ENCODE assay signal across 8 cellular contexts in genomic region chr9:15211160-15211993, GRCh38.
A peak's percentile ranks its signal among the peaks of the same experiment; 100 is the strongest.
DNase-seq lines count a peak whose midpoint lies in the region; ATAC-seq and TF ChIP-seq lines count a peak whose summit lies in the region.

No MANE protein-coding gene starts in this region.

- TF ChIP-seq CTCF in natural killer cell (IDR thresholded peaks at IDR 0.05): peak; percentile 91

- no peaks in the 10 kb centered on the region for H3K27me3 Mint-ChIP-seq in activated CD8-positive, alpha-beta memory T cell treated with anti-CD3 and anti-CD28 coated beads, Interleukin-2, amount 10 ng/mL, durations not matched to agents 7 days and 5 days
- no peaks in the 10 kb centered on the region for H3K27me3 Mint-ChIP-seq in natural killer cell (ENCODE audit: low read depth in 2 of 2)

- CTCF ChIA-PET in activated CD8-positive, alpha-beta memory T cell treated with anti-CD3 and anti-CD28 coated beads, Interleukin-2, amount 10 ng/mL, durations not matched to agents 7 days and 5 days (lab: Charles Lee): interaction anchor here (0.7 to 2.3 kb wide), 15 partner anchors 10 to 430 kb away, joined by 3 to 6 read pairs (median 4); partner anchors contain the start of gene CCDC171

- intact Hi-C loops in natural killer cell (cut with micrococcal nuclease): loop anchor here (1.0 to 5.0 kb wide), 4 partner anchors 146 to 395 kb away; no protein-coding TSS in a partner anchor

- no peak overlapping the region for H3K27ac Mint-ChIP-seq in activated CD8-positive, alpha-beta memory T cell treated with anti-CD3 and anti-CD28 coated beads, Interleukin-2, amount 10 ng/mL, durations not matched to agents 7 days and 5 days
- no peak overlapping the region for H3K27ac Mint-ChIP-seq in natural killer cell

- DNase-seq in AML-193 (lab: John Stamatoyannopoulos, UW) (peak; percentile 23 to 61), NCI-H774 (lab: John Stamatoyannopoulos, UW) (peak; percentile 58), natural killer cell (peak; percentile 23), stromal cell of bone marrow (ENCODE audit: low read depth) (peak; percentile 45)
- DNase-seq in activated CD8-positive, alpha-beta memory T cell treated with anti-CD3 and anti-CD28 coated beads, Interleukin-2, amount 10 ng/mL, durations not matched to agents 7 days and 5 days: peak; percentile 63

- peaks cover 4% of the 10 kb centered on the region for H3K4me1 Mint-ChIP-seq in activated CD8-positive, alpha-beta memory T cell treated with anti-CD3 and anti-CD28 coated beads, Interleukin-2, amount 10 ng/mL, durations not matched to agents 7 days and 5 days
- H3K4me1 Mint-ChIP-seq in natural killer cell: peaks cover 9 to 22% of the 10 kb centered on the region in 2 donors

- H3K9me3 Mint-ChIP-seq in activated CD8-positive, alpha-beta memory T cell treated with anti-CD3 and anti-CD28 coated beads, Interleukin-2, amount 10 ng/mL, durations not matched to agents 7 days and 5 days (ENCODE audit: low read depth): peaks cover 6% of the 10 kb centered on the region
- no peaks in the 10 kb centered on the region for H3K9me3 Mint-ChIP-seq in natural killer cell

- peaks cover 24% of the 10 kb centered on the region for H3K36me3 Mint-ChIP-seq in activated CD8-positive, alpha-beta memory T cell treated with anti-CD3 and anti-CD28 coated beads, Interleukin-2, amount 10 ng/mL, durations not matched to agents 7 days and 5 days
- H3K36me3 Mint-ChIP-seq in natural killer cell: no peaks in the 10 kb centered on the region

- H3K4me3 Mint-ChIP-seq in activated CD8-positive, alpha-beta memory T cell treated with anti-CD3 and anti-CD28 coated beads, Interleukin-2, amount 10 ng/mL, durations not matched to agents 7 days and 5 days: no peak overlapping the region
- no peak overlapping the region for H3K4me3 Mint-ChIP-seq in natural killer cell

- ATAC-seq in GM18870 (IDR thresholded peaks at IDR 0.05; ENCODE audit: unreplicated experiment): peak; percentile 73
- ATAC-seq in HG03432 (IDR thresholded peaks at IDR 0.05; ENCODE audit: unreplicated experiment): peak; percentile 78
- no peak for ATAC-seq in activated CD8-positive, alpha-beta memory T cell treated with anti-CD3 and anti-CD28 coated beads, Interleukin-2, amount 10 ng/mL, durations not matched to agents 7 days and 5 days
- ATAC-seq in esophagus mucosa: peak; percentile 55
- ATAC-seq in natural killer cell: peak in 2 of 3 donors; percentile 64 to 68
